ENCODE assay signal across 8 cellular contexts in genomic region chr5:119275146-119275872, GRCh38.
DNase-seq lines count a peak whose midpoint lies in the region; ATAC-seq, FAIRE-seq and TF ChIP-seq lines count a peak whose summit lies in the region.

No MANE protein-coding gene starts in this region.

- peaks cover 3 to 32% (median 21%) of the 10 kb centered on the region in 4 donors for H3K4me1 ChIP-seq in transverse colon

- intact Hi-C loops in transverse colon (cut with DNase I; ENCODE audit: low total_unique reads) = loop anchor here (10.0 kb wide), 2 partner anchors 49 to 139 kb away; no protein-coding TSS in a partner anchor
- intact Hi-C loops in left colon (cut with DNase I, micrococcal nuclease) = no loop called here

- TF ChIP-seq CTCF in bronchial epithelial cell (IDR thresholded peaks at IDR 0.05; ENCODE audit: insufficient read depth, low read length, severe bottlenecking) = no peak
- TF ChIP-seq CTCF in transverse colon (IDR thresholded peaks at IDR 0.05) = no peak

- no peak for FAIRE-seq in bronchial epithelial cell (lab: Jason Lieb, UNC)

- no peaks in the 10 kb centered on the region for H3K27me3 ChIP-seq in bronchial epithelial cell (ENCODE audit: control insufficient read depth, insufficient read depth, low read length)
- H3K27me3 ChIP-seq in transverse colon = no peaks in the 10 kb centered on the region

- TF ChIP-seq POLR2A in transverse colon (IDR thresholded peaks at IDR 0.05) = no peak

- 74 to 89% methylated on average over 3 to 6 of the region's 6 CpGs for WGBS in transverse colon (ENCODE audit: low coverage in 1 of 2), 2 donors

- in situ Hi-C loops in transverse colon (cut with MboI; ENCODE audit: low pct_ligation_motif_present in 1 of 4, low pct_unique_long_range_greater_than_20kb in 1 of 4, low sequenced_read_pairs in 3 of 4) = no loop called here

- ATAC-seq in GM21737 (IDR thresholded peaks at IDR 0.05; ENCODE audit: unreplicated experiment) = peak; percentile 9
- no peak for ATAC-seq in left colon

- DNase-seq in EL = peak; percentile 43
- peak; percentile 45 for DNase-seq in LHCN-M2 (ENCODE audit: low read depth)
- DNase-seq in bronchial epithelial cell (ENCODE audit: low read depth) = peak; percentile 96
- DNase-seq in transverse colon = no peak
- no peak for DNase-seq in stimulated activated CD4-positive, alpha-beta T cell treated with anti-CD3 and anti-CD28 coated beads, Interleukin-12 subunit alpha, Interleukin-12 subunit beta, amount 100 ng/mL, for 4 hours
- no peak for DNase-seq in NCI-H1694 treated with DMSO at 0.1 percent for 48 hours (lab: John Stamatoyannopoulos, UW)
- no peak for DNase-seq in left colon

- H3K9me3 ChIP-seq in transverse colon = no peaks in the 10 kb centered on the region

- no peaks in the 10 kb centered on the region for H3K36me3 ChIP-seq in bronchial epithelial cell (ENCODE audit: control insufficient read depth, insufficient read depth, low read length)
- H3K36me3 ChIP-seq in transverse colon = no peaks in the 10 kb centered on the region

- no peak for TF ChIP-seq EP300 in transverse colon (IDR thresholded peaks at IDR 0.05; ENCODE audit: low read depth)

- peak overlapping the region; percentile 49 to 75 (median 61) for H3K27ac ChIP-seq in transverse colon

- no peak overlapping the region for H3K4me3 ChIP-seq in bronchial epithelial cell (ENCODE audit: low read depth, low read length)
- H3K4me3 ChIP-seq in transverse colon = no peak overlapping the region

Comparison
In these comparisons a context has a peak if more than half of its experiments do, and no peak if none do; other contexts are left out.
1. DNase-seq: peak in EL (single experiment), LHCN-M2 (single experiment) and bronchial epithelial cell (single experiment); none in transverse colon (single experiment), stimulated activated CD4-positive, alpha-beta T cell treated with anti-CD3 and anti-CD28 coated beads, Interleukin-12 subunit alpha, Interleukin-12 subunit beta, amount 100 ng/mL, for 4 hours (single experiment), NCI-H1694 treated with DMSO at 0.1 percent for 48 hours (single experiment) and left colon (0 of 2).